1 cellular context compared by ENCODE assay signal in the genomic region with DNA sequence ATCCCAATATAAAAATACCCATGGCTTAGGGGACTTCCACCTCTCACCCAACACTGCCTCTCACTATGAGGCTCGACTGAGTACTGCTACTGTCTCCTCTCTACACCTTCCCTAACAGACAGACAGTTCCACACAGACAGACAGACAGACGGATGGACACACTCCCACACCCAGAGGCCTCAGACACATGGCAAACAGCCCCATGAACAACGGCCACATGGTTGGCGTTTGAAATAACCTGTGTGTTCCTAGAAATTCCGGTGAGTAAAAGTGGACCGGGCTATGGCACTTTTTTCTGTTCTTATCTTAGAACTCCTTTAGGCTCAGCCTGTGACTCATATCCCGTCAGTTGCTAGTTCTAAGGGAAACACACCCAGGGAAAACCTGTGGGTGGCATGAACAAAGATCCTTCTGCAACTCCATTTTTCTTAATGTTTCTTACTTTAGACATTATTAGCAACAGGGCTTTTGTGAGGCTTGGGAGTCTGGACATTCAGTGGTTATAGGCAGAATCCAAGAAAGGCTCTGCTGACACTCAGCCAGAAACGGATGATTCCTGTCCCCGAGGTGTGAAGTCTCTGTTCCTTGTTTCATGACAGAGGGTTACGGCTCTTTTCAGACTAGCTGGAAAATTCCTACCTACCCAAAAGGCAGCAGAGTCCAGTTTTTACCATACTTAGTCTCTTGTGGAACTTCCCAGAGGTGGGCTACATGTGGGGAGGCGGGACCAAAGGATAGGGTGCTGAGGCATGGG.
TF ChIP-seq lines count a peak whose summit lies in the region.

No MANE protein-coding gene starts in this region.

TF ChIP-seq in IMR-90, 13 proteins besides CTCF, POLR2A, EP300 and RAD21 (continued from another document):
- TF ChIP-seq, protein P1, sequence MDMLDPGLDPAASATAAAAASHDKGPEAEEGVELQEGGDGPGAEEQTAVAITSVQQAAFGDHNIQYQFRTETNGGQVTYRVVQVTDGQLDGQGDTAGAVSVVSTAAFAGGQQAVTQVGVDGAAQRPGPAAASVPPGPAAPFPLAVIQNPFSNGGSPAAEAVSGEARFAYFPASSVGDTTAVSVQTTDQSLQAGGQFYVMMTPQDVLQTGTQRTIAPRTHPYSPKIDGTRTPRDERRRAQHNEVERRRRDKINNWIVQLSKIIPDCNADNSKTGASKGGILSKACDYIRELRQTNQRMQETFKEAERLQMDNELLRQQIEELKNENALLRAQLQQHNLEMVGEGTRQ (IDR thresholded peaks at IDR 0.05; ENCODE audit: low read depth, low read length) = no peak
- TF ChIP-seq SMC3 (IDR thresholded peaks at IDR 0.05; ENCODE audit: low read depth, low read length) (no peak), ELK1 (IDR thresholded peaks at IDR 0.05; ENCODE audit: borderline replicate concordance, low read depth, low read length) (no peak)
